ENCODE assay signal across 9 cellular contexts in the genomic region with DNA sequence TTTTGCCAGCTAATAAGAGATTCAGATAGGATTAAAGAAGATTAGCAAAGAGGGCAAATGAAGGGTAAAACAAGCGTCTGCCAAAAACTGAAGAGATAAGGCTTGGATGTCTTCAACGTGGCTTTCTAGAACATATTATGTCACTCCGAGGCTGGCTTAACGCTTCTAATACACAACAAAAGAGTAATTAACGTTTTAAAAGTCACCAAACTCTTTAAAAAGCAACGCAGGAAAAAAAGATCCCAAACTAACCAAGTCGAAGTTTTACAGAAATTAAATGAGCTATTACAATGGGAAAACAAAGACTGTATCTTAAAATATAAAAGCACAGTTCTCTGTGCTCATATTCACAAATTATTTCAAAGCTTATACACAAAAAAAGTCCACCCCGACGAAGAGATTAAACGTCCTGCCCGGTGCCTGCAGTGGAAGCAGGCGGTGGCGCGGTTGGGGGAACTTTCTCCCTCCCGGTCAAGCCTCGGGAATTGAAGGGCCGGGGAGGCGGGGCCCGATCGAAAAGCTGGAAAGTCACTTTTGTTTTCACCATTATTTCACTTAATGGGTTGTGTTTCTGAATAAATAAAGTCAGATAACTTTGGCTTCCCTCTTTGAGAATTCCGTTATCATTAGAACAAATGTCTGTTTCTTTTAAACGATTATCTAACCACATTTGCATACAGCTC. TPM values are rescaled to one million over a fixed set of nuclear protein-coding genes. Genes with fewer than 3 reads are reported as not detected.
DNase-seq lines count a peak whose midpoint lies in the region; ATAC-seq and TF ChIP-seq lines count a peak whose summit lies in the region.
"Had no signal": no experiment of that assay in that cellular context is flagged by ENCODE, and none has a peak within 500 bp of the region (broad histone marks: within the 10 kb centered on the region; RNA-seq: fewer than 3 reads in every experiment).

No MANE protein-coding gene starts in this region.

- no peaks in the 10 kb centered on the region for H3K9me3 Mint-ChIP-seq in T-helper 1 cell treated with Interleukin-12 subunit alpha and Interleukin-12 subunit beta and Interleukin-4 antibody, amounts not matched to agents 30 μg/mL and 1 μg/mL, for 36 hours

- DNase-seq in T-helper 1 cell (no peak), NT2/D1 (ENCODE audit: low read depth, low spot score) (no peak), colonic mucosa (peak; percentile 30), right lobe of liver (peak; percentile 62 to 66 (median 62)), tibial artery (peak in 1 of 2 donors; percentile 29), NOMO-1 treated with DMSO at 0.1 percent for 48 hours (lab: John Stamatoyannopoulos, UW; ENCODE audit: unreplicated experiment) (no peak)

- no peak for TF ChIP-seq POLR2A in right lobe of liver (IDR thresholded peaks at IDR 0.05)

- H3K4me1 ChIP-seq in NT2/D1 (ENCODE audit: insufficient read depth, insufficient read length) (no peaks in the 10 kb centered on the region), colonic mucosa (no peaks in the 10 kb centered on the region), right lobe of liver (no peaks in the 10 kb centered on the region), tibial artery (peaks cover 0 to 15% (median 6%) of the 10 kb centered on the region in 4 donors)

- H3K36me3 ChIP-seq in NT2/D1 (ENCODE audit: insufficient read depth, insufficient read length, low read length) (no peaks in the 10 kb centered on the region), colonic mucosa (no peaks in the 10 kb centered on the region), right lobe of liver (no peaks in the 10 kb centered on the region), tibial artery (no peaks in the 10 kb centered on the region)

- ATAC-seq in right lobe of liver: peak in 3 of 4 donors; percentile 19 to 38 (median 36)
- ATAC-seq in HG02571 (IDR thresholded peaks at IDR 0.05; ENCODE audit: unreplicated experiment): no peak

- H3K9ac ChIP-seq in NT2/D1 (ENCODE audit: insufficient read length, low read depth): peak overlapping the region; percentile 72
- peak overlapping the region in 1 of 2 donors; percentile 70 for H3K9ac ChIP-seq in colonic mucosa (ENCODE audit: low read depth in 2 of 2, low read length in 2 of 2)

- 2% methylated on average over 22 of the region's 22 CpGs for WGBS in right lobe of liver (ENCODE audit: insufficient coverage, low coverage, low lambda C conversion rate, missing lambda C conversion rate)

- H3K27me3 ChIP-seq in NT2/D1 (ENCODE audit: insufficient read depth, insufficient read length) (peaks cover 25% of the 10 kb centered on the region), colonic mucosa (peaks cover 26% of the 10 kb centered on the region), right lobe of liver (no peaks in the 10 kb centered on the region), tibial artery (peaks cover 0 to 13% of the 10 kb centered on the region in 2 donors)

- peak overlapping the region; percentile 1 for H3K27ac Mint-ChIP-seq in T-helper 1 cell treated with Interleukin-12 subunit alpha and Interleukin-12 subunit beta and Interleukin-4 antibody, amounts not matched to agents 30 μg/mL and 1 μg/mL, for 36 hours

- H3K9me3 ChIP-seq in NT2/D1 (ENCODE audit: insufficient read depth, low read length): peaks cover 11% of the 10 kb centered on the region; the same call in 1 of the 2 replicates
- H3K9me3 ChIP-seq in colonic mucosa: no peaks in the 10 kb centered on the region
- no peaks in the 10 kb centered on the region for H3K9me3 ChIP-seq in right lobe of liver
- no peaks in the 10 kb centered on the region for H3K9me3 ChIP-seq in tibial artery

- intact Hi-C loops in colonic mucosa (cut with DNase I): no loop called here
- intact Hi-C loops in right lobe of liver (cut with DNase I): no loop called here
- intact Hi-C loops in tibial artery (cut with DNase I; ENCODE audit: low total_unique reads): no loop called here

- peak overlapping the region; percentile 59 for H3K4me3 ChIP-seq in NT2/D1 (ENCODE audit: insufficient read length, low read depth)
- peak overlapping the region; percentile 45 for H3K4me3 ChIP-seq in colonic mucosa
- peak overlapping the region; percentile 56 to 73 (median 65) for H3K4me3 ChIP-seq in right lobe of liver
- peak overlapping the region; percentile 56 to 68 for H3K4me3 ChIP-seq in tibial artery

- TF ChIP-seq CTCF in colonic mucosa (IDR thresholded peaks at IDR 0.05) (no peak), right lobe of liver (IDR thresholded peaks at IDR 0.05) (no peak), tibial artery (IDR thresholded peaks at IDR 0.05) (no peak)

- peak overlapping the region; percentile 83 for H3K4me3 Mint-ChIP-seq in T-helper 1 cell treated with Interleukin-12 subunit alpha and Interleukin-12 subunit beta and Interleukin-4 antibody, amounts not matched to agents 30 μg/mL and 1 μg/mL, for 36 hours

- peaks cover 3% of the 10 kb centered on the region for H3K36me3 Mint-ChIP-seq in T-helper 1 cell treated with Interleukin-12 subunit alpha and Interleukin-12 subunit beta and Interleukin-4 antibody, amounts not matched to agents 30 μg/mL and 1 μg/mL, for 36 hours (ENCODE audit: low read depth)

- peaks cover 24% of the 10 kb centered on the region for H3K4me1 Mint-ChIP-seq in T-helper 1 cell treated with Interleukin-12 subunit alpha and Interleukin-12 subunit beta and Interleukin-4 antibody, amounts not matched to agents 30 μg/mL and 1 μg/mL, for 36 hours (ENCODE audit: low read depth)

- peaks cover 49% of the 10 kb centered on the region for H3K27me3 Mint-ChIP-seq in T-helper 1 cell treated with Interleukin-12 subunit alpha and Interleukin-12 subunit beta and Interleukin-4 antibody, amounts not matched to agents 30 μg/mL and 1 μg/mL, for 36 hours (ENCODE audit: low read depth)

- H3K27ac ChIP-seq in colonic mucosa: no peak overlapping the region
- H3K27ac ChIP-seq in right lobe of liver: no peak overlapping the region
- no peak overlapping the region for H3K27ac ChIP-seq in tibial artery

RNA-seq across cellular contexts. Expression of a gene that starts 1.2 kb away (rescaled TPM):
- total RNA-seq in colonic mucosa (not detected), right lobe of liver (under 1 TPM in 3 of 6 experiments, not detected in 3; 0.12 to 0.18 (median 0.15) TPM)
- total RNA-seq: dermis microvascular lymphatic vessel endothelial cell had no signal

RNA-seq across cellular contexts. Expression of a gene that starts 44.7 kb away (rescaled TPM):
- total RNA-seq in colonic mucosa (not detected), right lobe of liver (not detected)
- total RNA-seq: dermis microvascular lymphatic vessel endothelial cell had no signal

RNA-seq across cellular contexts. Expression of a gene that starts 49.7 kb away (rescaled TPM):
- under 1 TPM in 1 of 2 donors, not detected in 1; 0.11 TPM for total RNA-seq in colonic mucosa
- under 1 TPM in 1 of 6 experiments, not detected in 5; 0.20 TPM for total RNA-seq in right lobe of liver
- total RNA-seq: dermis microvascular lymphatic vessel endothelial cell had no signal

Comparison
In these comparisons a context has a peak if more than half of its experiments do, and no peak if none do; other contexts are left out.
1. DNase-seq: peak in colonic mucosa (single experiment) and right lobe of liver (3 of 3); none in T-helper 1 cell (0 of 5), NT2/D1 (single experiment) and NOMO-1 treated with DMSO at 0.1 percent for 48 hours (single experiment).
2. Peak in every context shown above with its lines, with median percentiles within 50 percentile points of each other: H3K4me3 ChIP-seq.